In genomic region chr5:111735829-111736228, GRCh38 we compare ENCODE assay signal across 13 cellular contexts. TPM values are rescaled to one million over a fixed set of nuclear protein-coding genes. Genes with fewer than 3 reads are reported as not detected.
DNase-seq lines count a peak whose midpoint lies in the region; ATAC-seq and TF ChIP-seq lines count a peak whose summit lies in the region.
"Had no signal": no experiment of that assay in that cellular context is flagged by ENCODE, and none has a peak within 500 bp of the region (broad histone marks: within the 10 kb centered on the region; RNA-seq: fewer than 3 reads in every experiment).

No MANE protein-coding gene starts in this region.

- peaks cover 0 to 2% (median 0%) of the 10 kb centered on the region in 4 donors for H3K36me3 ChIP-seq in stomach

- H3K9me3 ChIP-seq in stomach: no peaks in the 10 kb centered on the region
- H3K9me3 ChIP-seq: upper lobe of left lung had no signal

- H3K36me3 Mint-ChIP-seq in activated CD8-positive, alpha-beta T cell treated with anti-CD3 and anti-CD28 coated beads for 36 hours (ENCODE audit: low read depth): peaks cover 2% of the 10 kb centered on the region
- peaks cover 15% of the 10 kb centered on the region for H3K36me3 Mint-ChIP-seq in activated CD8-positive, alpha-beta T cell treated with anti-CD3 and anti-CD28 coated beads, Interleukin-2, amount 10 ng/mL, durations not matched to agents 7 days and 5 days (ENCODE audit: low read depth)
- H3K36me3 Mint-ChIP-seq in activated T-helper 2 cell treated with anti-CD3 and anti-CD28 coated beads, Interferon-gamma antibody, Interleukin-2, Interleukin-4, amounts not matched to agents 10 μg/mL and 5 μg/mL and 100 μg/mL, durations not matched to agents 14 hours and 24 hours and 36 hours (ENCODE audit: low read depth): peaks cover 29% of the 10 kb centered on the region

- CTCF ChIA-PET in activated CD8-positive, alpha-beta T cell treated with anti-CD3 and anti-CD28 coated beads for 36 hours (lab: Charles Lee): interaction anchor here (1.3 kb wide), 1 partner anchor 22 kb away, joined by 4 read pairs; no protein-coding TSS in a partner anchor
- CTCF ChIA-PET in activated CD8-positive, alpha-beta T cell treated with anti-CD3 and anti-CD28 coated beads, Interleukin-2, amount 10 ng/mL, durations not matched to agents 7 days and 5 days (lab: Charles Lee): interaction anchor here (1.3 kb wide), 1 partner anchor 8 kb away, joined by 4 read pairs; no protein-coding TSS in a partner anchor

- no peak overlapping the region for H3K4me3 Mint-ChIP-seq in activated CD8-positive, alpha-beta T cell treated with anti-CD3 and anti-CD28 coated beads for 36 hours
- H3K4me3 Mint-ChIP-seq in activated CD8-positive, alpha-beta T cell treated with anti-CD3 and anti-CD28 coated beads, Interleukin-2, amount 10 ng/mL, durations not matched to agents 7 days and 5 days: no peak overlapping the region
- no peak overlapping the region for H3K4me3 Mint-ChIP-seq in activated T-helper 2 cell treated with anti-CD3 and anti-CD28 coated beads, Interferon-gamma antibody, Interleukin-2, Interleukin-4, amounts not matched to agents 10 μg/mL and 5 μg/mL and 100 μg/mL, durations not matched to agents 14 hours and 24 hours and 36 hours (ENCODE audit: low read depth)

- DNase-seq in activated CD8-positive, alpha-beta T cell treated with anti-CD3 and anti-CD28 coated beads for 36 hours: peak; percentile 78
- no peak for DNase-seq in activated CD8-positive, alpha-beta T cell treated with anti-CD3 and anti-CD28 coated beads, Interleukin-2, amount 10 ng/mL, durations not matched to agents 7 days and 5 days
- DNase-seq in activated T-helper 2 cell treated with anti-CD3 and anti-CD28 coated beads, Interferon-gamma antibody, Interleukin-2, Interleukin-4, amounts not matched to agents 10 μg/mL and 5 μg/mL and 100 μg/mL, durations not matched to agents 14 hours and 24 hours and 36 hours (ENCODE audit: low spot score): no peak
- DNase-seq in iPS-NIHi11 (ENCODE audit: low spot score): peak; percentile 26
- no peak for DNase-seq in stomach
- no peak for DNase-seq in activated effector memory CD4-positive, alpha-beta T cell treated with Interleukin-2 at 50 U/mL for 16 hours
- DNase-seq in retina: no peak
- DNase-seq: activated effector memory CD4-positive, alpha-beta T cell treated with anti-CD3 and anti-CD28 coated beads, Interleukin-2, amount 50 U/mL, for 16 hours; NCI-H748 treated with DMSO at 0.1 percent for 48 hours; upper lobe of left lung had no signal

- no peak for TF ChIP-seq CTCF in activated CD8-positive, alpha-beta T cell treated with anti-CD3 and anti-CD28 coated beads for 36 hours (IDR thresholded peaks at IDR 0.05)
- TF ChIP-seq CTCF in stomach (IDR thresholded peaks at IDR 0.05): no peak

- TF ChIP-seq EP300 in stomach (IDR thresholded peaks at IDR 0.05): no peak

- no peaks in the 10 kb centered on the region for H3K27me3 ChIP-seq in stomach
- H3K27me3 ChIP-seq: upper lobe of left lung had no signal

- peaks cover 17% of the 10 kb centered on the region for H3K4me1 Mint-ChIP-seq in activated CD8-positive, alpha-beta T cell treated with anti-CD3 and anti-CD28 coated beads for 36 hours (ENCODE audit: low read depth)
- H3K4me1 Mint-ChIP-seq in activated CD8-positive, alpha-beta T cell treated with anti-CD3 and anti-CD28 coated beads, Interleukin-2, amount 10 ng/mL, durations not matched to agents 7 days and 5 days (ENCODE audit: low read depth): peaks cover 21% of the 10 kb centered on the region
- peaks cover 55% of the 10 kb centered on the region for H3K4me1 Mint-ChIP-seq in activated T-helper 2 cell treated with anti-CD3 and anti-CD28 coated beads, Interferon-gamma antibody, Interleukin-2, Interleukin-4, amounts not matched to agents 10 μg/mL and 5 μg/mL and 100 μg/mL, durations not matched to agents 14 hours and 24 hours and 36 hours (ENCODE audit: low read depth)

- H3K4me1 ChIP-seq in stomach: peaks cover 18 to 72% (median 41%) of the 10 kb centered on the region in 4 donors

- POLR2A ChIA-PET in activated CD8-positive, alpha-beta T cell treated with anti-CD3 and anti-CD28 coated beads for 36 hours (lab: Charles Lee): no interaction called here
- POLR2A ChIA-PET in activated CD8-positive, alpha-beta T cell treated with anti-CD3 and anti-CD28 coated beads, Interleukin-2, amount 10 ng/mL, durations not matched to agents 7 days and 5 days (lab: Charles Lee): interaction anchor here (1.1 kb wide), 1 partner anchor 22 kb away, joined by 4 read pairs; no protein-coding TSS in a partner anchor

- H3K4me3 ChIP-seq in stomach: no peak overlapping the region
- H3K4me3 ChIP-seq: upper lobe of left lung had no signal

- peak overlapping the region in 3 of 5 donors; percentile 14 to 28 (median 20) for H3K27ac ChIP-seq in stomach
- H3K27ac ChIP-seq: C4-2B, upper lobe of left lung had no signal

- intact Hi-C loops in activated CD8-positive, alpha-beta T cell treated with anti-CD3 and anti-CD28 coated beads for 36 hours (cut with micrococcal nuclease): no loop called here
- intact Hi-C loops in activated T-helper 2 cell treated with anti-CD3 and anti-CD28 coated beads, Interferon-gamma antibody, Interleukin-2, Interleukin-4, amounts not matched to agents 10 μg/mL and 5 μg/mL and 100 μg/mL, durations not matched to agents 14 hours and 24 hours and 36 hours (cut with micrococcal nuclease): loop anchor here (5.0 kb wide), 1 partner anchor 224 kb away; the partner anchor contains the start of gene STARD4
- intact Hi-C loops in stomach (cut with DNase I; ENCODE audit: low total_unique reads): no loop called here

- no peak overlapping the region for H3K27ac Mint-ChIP-seq in activated CD8-positive, alpha-beta T cell treated with anti-CD3 and anti-CD28 coated beads for 36 hours
- H3K27ac Mint-ChIP-seq in activated CD8-positive, alpha-beta T cell treated with anti-CD3 and anti-CD28 coated beads, Interleukin-2, amount 10 ng/mL, durations not matched to agents 7 days and 5 days: no peak overlapping the region
- peak overlapping the region; percentile 0 for H3K27ac Mint-ChIP-seq in activated T-helper 2 cell treated with anti-CD3 and anti-CD28 coated beads, Interferon-gamma antibody, Interleukin-2, Interleukin-4, amounts not matched to agents 10 μg/mL and 5 μg/mL and 100 μg/mL, durations not matched to agents 14 hours and 24 hours and 36 hours

- WGBS in stomach, 5 donors: 50 to 75% (median 60%) methylated on average over 4 of the region's 4 CpGs

- peak; percentile 79 for ATAC-seq in activated CD8-positive, alpha-beta T cell treated with anti-CD3 and anti-CD28 coated beads for 36 hours
- ATAC-seq in activated CD8-positive, alpha-beta T cell treated with anti-CD3 and anti-CD28 coated beads, Interleukin-2, amount 10 ng/mL, durations not matched to agents 7 days and 5 days: no peak
- ATAC-seq in GM21390 (IDR thresholded peaks at IDR 0.05; ENCODE audit: unreplicated experiment): no peak
- ATAC-seq: HCT116 had no signal

- H3K27me3 Mint-ChIP-seq in activated CD8-positive, alpha-beta T cell treated with anti-CD3 and anti-CD28 coated beads for 36 hours: no peaks in the 10 kb centered on the region
- no peaks in the 10 kb centered on the region for H3K27me3 Mint-ChIP-seq in activated CD8-positive, alpha-beta T cell treated with anti-CD3 and anti-CD28 coated beads, Interleukin-2, amount 10 ng/mL, durations not matched to agents 7 days and 5 days (ENCODE audit: low read depth)
- no peaks in the 10 kb centered on the region for H3K27me3 Mint-ChIP-seq in activated T-helper 2 cell treated with anti-CD3 and anti-CD28 coated beads, Interferon-gamma antibody, Interleukin-2, Interleukin-4, amounts not matched to agents 10 μg/mL and 5 μg/mL and 100 μg/mL, durations not matched to agents 14 hours and 24 hours and 36 hours (ENCODE audit: low read depth)

- H3K9me3 Mint-ChIP-seq in activated CD8-positive, alpha-beta T cell treated with anti-CD3 and anti-CD28 coated beads for 36 hours: no peaks in the 10 kb centered on the region
- H3K9me3 Mint-ChIP-seq in activated CD8-positive, alpha-beta T cell treated with anti-CD3 and anti-CD28 coated beads, Interleukin-2, amount 10 ng/mL, durations not matched to agents 7 days and 5 days (ENCODE audit: insufficient read depth): no peaks in the 10 kb centered on the region
- no peaks in the 10 kb centered on the region for H3K9me3 Mint-ChIP-seq in activated T-helper 2 cell treated with anti-CD3 and anti-CD28 coated beads, Interferon-gamma antibody, Interleukin-2, Interleukin-4, amounts not matched to agents 10 μg/mL and 5 μg/mL and 100 μg/mL, durations not matched to agents 14 hours and 24 hours and 36 hours

- no peak for TF ChIP-seq POLR2A in stomach (IDR thresholded peaks at IDR 0.05)

RNA-seq across cellular contexts. Expression of gene NREP, which starts 21.2 kb away (rescaled TPM):
- 10 to 100 TPM; 21.7 to 22.6 TPM for total RNA-seq in activated CD8-positive, alpha-beta T cell treated with anti-CD3 and anti-CD28 coated beads for 36 hours
- total RNA-seq in activated CD8-positive, alpha-beta T cell treated with anti-CD3 and anti-CD28 coated beads, Interleukin-2, amount 10 ng/mL, durations not matched to agents 7 days and 5 days: 10 to 100 TPM; 18.6 to 19.7 TPM
- total RNA-seq in activated T-helper 2 cell treated with anti-CD3 and anti-CD28 coated beads, Interferon-gamma antibody, Interleukin-2, Interleukin-4, amounts not matched to agents 10 μg/mL and 5 μg/mL and 100 μg/mL, durations not matched to agents 14 hours and 24 hours and 36 hours: 34.9 and 35.3 TPM in 2 replicates
- total RNA-seq in stomach: 100 to 1,000 TPM in 1 of 5 donors, 10 to 100 TPM in 2, 1 to 10 TPM in 1, under 1 TPM in 1; 0.58 to 155 (median 14.5) TPM
- polyA plus RNA-seq in stomach: 10 to 100 TPM in 1 of 3 donors, 1 to 10 TPM in 2; 8.1 to 10.7 (median 9.9) TPM

Comparison
In these comparisons a context has a peak if more than half of its experiments do, and no peak if none do; other contexts are left out.
1. DNase-seq: peak in activated CD8-positive, alpha-beta T cell treated with anti-CD3 and anti-CD28 coated beads for 36 hours (single experiment) and iPS-NIHi11 (single experiment); none in activated CD8-positive, alpha-beta T cell treated with anti-CD3 and anti-CD28 coated beads, Interleukin-2, amount 10 ng/mL, durations not matched to agents 7 days and 5 days (single experiment), activated T-helper 2 cell treated with anti-CD3 and anti-CD28 coated beads, Interferon-gamma antibody, Interleukin-2, Interleukin-4, amounts not matched to agents 10 μg/mL and 5 μg/mL and 100 μg/mL, durations not matched to agents 14 hours and 24 hours and 36 hours (single experiment), stomach (single experiment), activated effector memory CD4-positive, alpha-beta T cell treated with Interleukin-2 at 50 U/mL for 16 hours (single experiment) and retina (single experiment).